8 cellular contexts compared by ENCODE assay signal in the genomic region with DNA sequence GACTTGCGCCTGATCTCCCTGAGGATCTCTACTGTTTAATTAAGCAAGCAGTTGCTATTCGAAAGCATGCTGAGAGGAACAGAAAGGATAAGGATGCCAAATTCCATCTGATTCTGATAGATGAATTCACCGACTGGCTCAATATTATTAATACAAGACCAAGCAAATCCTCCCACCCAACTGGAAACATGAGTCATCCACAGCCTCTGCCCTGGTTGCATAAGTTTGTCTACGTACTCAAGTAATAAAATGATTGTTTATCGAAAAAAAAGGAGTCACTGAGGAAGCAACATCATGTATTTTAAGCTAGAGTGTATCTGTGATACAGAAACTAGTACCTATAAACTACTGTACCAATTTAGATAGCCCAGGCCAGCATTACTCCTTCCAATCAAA. TPM values are rescaled to one million over a fixed set of nuclear protein-coding genes. Genes with fewer than 3 reads are reported as not detected.
DNase-seq lines count a peak whose midpoint lies in the region; ATAC-seq, FAIRE-seq and TF ChIP-seq lines count a peak whose summit lies in the region.

No MANE protein-coding gene starts in this region.

- DNase-seq in A172 (ENCODE audit: low spot score): peak; percentile 46
- peak; percentile 56 for DNase-seq in HFF-Myc (ENCODE audit: extremely low read depth, low read depth)
- peak in 3 of 4 experiments; percentile 15 to 32 (median 22) for DNase-seq in K562 (ENCODE audit: extremely low read depth in 1 of 4, low spot score in 3 of 4)
- DNase-seq in left colon: no peak
- no peak for DNase-seq in WERI-Rb-1
- DNase-seq in ascending aorta (ENCODE audit: low spot score in 2 of 2): no peak
- DNase-seq in islet precursor cell: no peak

- no peak overlapping the region for H3K9ac ChIP-seq in K562 (ENCODE audit: insufficient read depth in 1 of 2, low read depth in 2 of 2, low read length in 2 of 2)

- H3K9me1 ChIP-seq in K562 (ENCODE audit: control insufficient read depth, insufficient read depth, low read length): no peaks in the 10 kb centered on the region

- H3K27ac ChIP-seq in K562 (ENCODE audit: extremely low read depth, low read depth, low read length): 0 out of 3 replicates have a peak overlapping the region, but pooled peaks have one; percentile 16
- no peak overlapping the region for H3K27ac ChIP-seq in WERI-Rb-1
- H3K27ac ChIP-seq in ascending aorta: no peak overlapping the region

- TF ChIP-seq POLR2A in K562 (conservative IDR thresholded peaks at IDR 0.05): no peak

- no peak for TF ChIP-seq RAD21 in K562 (CRISPR knock-in tag; conservative IDR thresholded peaks at IDR 0.05 in 1 of 2, IDR thresholded peaks at IDR 0.05 in 1 of 2)

- ATAC-seq in K562 (no peak), left colon (peak; percentile 66), GM19463 (IDR thresholded peaks at IDR 0.05; ENCODE audit: unreplicated experiment) (no peak)

- BruUV-seq in K562 (replicated peaks; lab: Mats Ljungman, UMichigan): no TSS peak

- intact Hi-C loops in K562 (cut with micrococcal nuclease): no loop called here
- intact Hi-C loops in left colon (cut with DNase I, micrococcal nuclease): no loop called here
- intact Hi-C loops in ascending aorta (cut with DNase I): no loop called here

- no peak for TF ChIP-seq CTCF in HFF-Myc (IDR thresholded peaks at IDR 0.05; ENCODE audit: low read depth, low read length, missing control alignments)
- no peak for TF ChIP-seq CTCF in K562 (IDR thresholded peaks at IDR 0.05 in 2 of 3, conservative IDR thresholded peaks at IDR 0.05 in 1 of 3; ENCODE audit: insufficient read depth in 2 of 3, low read depth in 1 of 3, low read length in 3 of 3)
- TF ChIP-seq CTCF in WERI-Rb-1 (IDR thresholded peaks at IDR 0.05; ENCODE audit: low read depth, low read length): no peak
- TF ChIP-seq CTCF in ascending aorta (IDR thresholded peaks at IDR 0.05): no peak

- no peak overlapping the region for H2AFZ ChIP-seq in K562 (ENCODE audit: low read depth, low read length)

- no peaks in the 10 kb centered on the region for H3K27me3 ChIP-seq in K562 (ENCODE audit: control insufficient read depth in 2 of 2, insufficient read depth in 2 of 2, low read length in 2 of 2)
- H3K27me3 ChIP-seq in WERI-Rb-1 (ENCODE audit: insufficient read depth, low read depth, severe bottlenecking): no peaks in the 10 kb centered on the region
- no peaks in the 10 kb centered on the region for H3K27me3 ChIP-seq in ascending aorta

- no peak for TF ChIP-seq EP300 in K562 (IDR thresholded peaks at IDR 0.05; ENCODE audit: low read length)

- peak; percentile 67 for FAIRE-seq in K562 (lab: Jason Lieb, UNC)

- H3K9me3 ChIP-seq in K562 (replicated peaks; ENCODE audit: control insufficient read depth, insufficient read depth, low read depth, low read length) (no peaks in the 10 kb centered on the region), WERI-Rb-1 (ENCODE audit: severe bottlenecking) (peaks cover 3% of the 10 kb centered on the region), ascending aorta (no peaks in the 10 kb centered on the region)

- H4K20me1 ChIP-seq in K562 (replicated peaks; ENCODE audit: control insufficient read depth, insufficient read depth, low read length): no peaks in the 10 kb centered on the region

- H3K4me1 ChIP-seq in K562 (replicated peaks in 1 of 2; ENCODE audit: control insufficient read depth in 2 of 2, insufficient read depth in 2 of 2, low read length in 2 of 2) (peaks cover 5 to 19% of the 10 kb centered on the region in 2 experiments; a peak in 3 of 5 replicates), ascending aorta (peaks cover 0 to 10% of the 10 kb centered on the region in 2 donors)

- peaks cover 79% of the 10 kb centered on the region for H3K79me2 ChIP-seq in K562 (ENCODE audit: control insufficient read depth, insufficient read depth, low read length)

- no peak overlapping the region for H3K4me2 ChIP-seq in K562 (ENCODE audit: insufficient read depth, low read length)

- no peaks in the 10 kb centered on the region; the same call in 2 of the 3 replicates for H3K36me3 ChIP-seq in K562 (ENCODE audit: control insufficient read depth, insufficient read depth, low read length)
- H3K36me3 ChIP-seq in WERI-Rb-1: no peaks in the 10 kb centered on the region
- no peaks in the 10 kb centered on the region for H3K36me3 ChIP-seq in ascending aorta

- 31% methylated on average over 5 of the region's 5 CpGs for WGBS in K562 (ENCODE audit: insufficient coverage, low coverage, missing lambda C conversion rate)

- POLR2A ChIA-PET in K562 (lab: Yijun Ruan, JAX): interaction anchor here (0.9 to 1.2 kb wide), 3 partner anchors 9 to 24 kb away, joined by 3 to 4 read pairs (median 4); no protein-coding TSS in a partner anchor

- H3K4me3 ChIP-seq in HFF-Myc (replicated peaks; ENCODE audit: low read depth, low read length) (no peak overlapping the region), K562 (no peak overlapping the region), WERI-Rb-1 (ENCODE audit: low read depth, low read length) (no peak overlapping the region), ascending aorta (no peak overlapping the region)

- in situ Hi-C loops in K562 (cut with MboI): no loop called here

- CTCF ChIA-PET in K562 (lab: Yijun Ruan, JAX; ENCODE audit: low intra/inter-chr PET ratio): no interaction called here

TF ChIP-seq in K562, 482 proteins besides CTCF, POLR2A, EP300 and RAD21 (continues in another document):
- no peak for TF ChIP-seq NR1H2 (CRISPR knock-in tag; IDR thresholded peaks at IDR 0.05)
- TF ChIP-seq, protein P1, sequence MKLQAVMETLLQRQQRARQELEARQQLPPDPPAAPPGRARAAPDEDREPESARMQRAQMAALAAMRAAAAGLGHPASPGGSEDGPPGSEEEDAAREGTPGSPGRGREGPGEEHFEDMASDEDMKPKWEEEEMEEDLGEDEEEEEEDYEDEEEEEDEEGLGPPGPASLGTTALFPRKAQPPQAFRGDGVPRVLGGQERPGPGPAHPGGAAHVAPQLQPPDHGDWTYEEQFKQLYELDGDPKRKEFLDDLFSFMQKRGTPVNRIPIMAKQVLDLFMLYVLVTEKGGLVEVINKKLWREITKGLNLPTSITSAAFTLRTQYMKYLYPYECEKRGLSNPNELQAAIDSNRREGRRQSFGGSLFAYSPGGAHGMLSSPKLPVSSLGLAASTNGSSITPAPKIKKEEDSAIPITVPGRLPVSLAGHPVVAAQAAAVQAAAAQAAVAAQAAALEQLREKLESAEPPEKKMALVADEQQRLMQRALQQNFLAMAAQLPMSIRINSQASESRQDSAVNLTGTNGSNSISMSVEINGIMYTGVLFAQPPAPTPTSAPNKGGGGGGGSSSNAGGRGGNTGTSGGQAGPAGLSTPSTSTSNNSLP (IDR thresholded peaks at IDR 0.05; ENCODE audit: borderline replicate concordance, low read depth, low read length): peak; percentile 25; the same call in 1 of the 2 replicates
- TF ChIP-seq PHF8 (IDR thresholded peaks at IDR 0.05; ENCODE audit: borderline replicate concordance, low read length): no peak
- TF ChIP-seq ZNF75A (CRISPR knock-in tag; IDR thresholded peaks at IDR 0.05): no peak
- no peak for TF ChIP-seq CREB1 (IDR thresholded peaks at IDR 0.05)
- no peak for TF ChIP-seq CREB1 (CRISPR knock-in tag; IDR thresholded peaks at IDR 0.05)
- no peak for TF ChIP-seq CBFA2T3 (IDR thresholded peaks at IDR 0.05)

RNA-seq across cellular contexts. Expression of a gene that starts 26.0 kb away (rescaled TPM):
- 13.7 and 17.2 TPM in 2 replicates for total RNA-seq in A172 (2014; rRNA removed; shearing (Covaris generic))
- total RNA-seq in K562 (2011; cell fraction: chromatin; rRNA removed; ENCODE audit: low replicate concordance): 28.1 and 119 TPM in 2 replicates
- 12.7 and 18.3 TPM in 2 replicates for total RNA-seq in K562 (2011; cell fraction: nucleolus; rRNA removed)
- total RNA-seq in K562 (2011; cell fraction: nucleoplasm; rRNA removed): 37.1 and 61.3 TPM in 2 replicates
- total RNA-seq in K562 (2014; rRNA removed): 10.8 and 11.4 TPM in 2 replicates
- 21.6 and 22.4 TPM in 2 replicates for total RNA-seq in K562 (2014; rRNA removed; fragmentation: Illumina TruSeq; extraction: Trizol)
- total RNA-seq in K562 (2015; rRNA removed; fragmentation: Illumina TruSeq; extraction: Trizol): 20.6 and 21.6 TPM in 2 replicates
- total RNA-seq in K562 (2021): 18.5 and 18.8 TPM in 2 replicates
- polyA plus RNA-seq in K562 (2011; rRNA removed): 11.0 and 11.7 TPM in 2 replicates
- polyA plus RNA-seq in K562 (2011; cell fraction: cytosol; rRNA removed): 1.6 and 4.6 TPM in 2 replicates
- 18.8 and 26.5 TPM in 2 replicates for polyA plus RNA-seq in K562 (2011; cell fraction: nucleus; rRNA removed)
- 5.6 TPM in 2 replicates for polyA plus RNA-seq in K562 (2012)
- polyA plus RNA-seq in K562 (2014; fragmentation: Illumina TruSeq; extraction: Trizol): 8.9 and 10.9 TPM in 2 replicates
- polyA plus RNA-seq in K562 (2014; fragmentation: Nextera tagmentation; extraction: Ambion mirVana): 1 to 10 TPM; 3.2 to 4.0 TPM
- 6.4 and 7.7 TPM in 2 replicates for polyA plus RNA-seq in K562 (2014; rRNA removed)
- 30.0 and 41.1 TPM in 2 replicates for polyA minus RNA-seq in K562 (2011; rRNA and poly(A)+ RNA removed)
- polyA minus RNA-seq in K562 (2011; cell fraction: cytosol; rRNA and poly(A)+ RNA removed): 8.7 TPM in 2 replicates
- polyA minus RNA-seq in K562 (2011; cell fraction: nucleus; rRNA and poly(A)+ RNA removed): 37.0 and 67.3 TPM in 2 replicates
- total RNA-seq in left colon: 10 to 100 TPM; 23.3 to 33.0 TPM
- total RNA-seq in ascending aorta: 8.4 TPM

RNA-seq across cellular contexts. Expression of a gene that starts 39.3 kb away (rescaled TPM):
- total RNA-seq in A172 (2014; rRNA removed; shearing (Covaris generic)): 35.9 and 36.5 TPM in 2 replicates
- 11.5 and 22.5 TPM in 2 replicates for total RNA-seq in K562 (2011; cell fraction: chromatin; rRNA removed; ENCODE audit: low replicate concordance)
- total RNA-seq in K562 (2011; cell fraction: nucleolus; rRNA removed): 9.7 and 10.1 TPM in 2 replicates
- 10.9 and 13.0 TPM in 2 replicates for total RNA-seq in K562 (2011; cell fraction: nucleoplasm; rRNA removed)
- total RNA-seq in K562 (2014; rRNA removed): 12.9 and 14.6 TPM in 2 replicates
- 25.6 and 29.4 TPM in 2 replicates for total RNA-seq in K562 (2014; rRNA removed; fragmentation: Illumina TruSeq; extraction: Trizol)
- 18.1 and 20.1 TPM in 2 replicates for total RNA-seq in K562 (2015; rRNA removed; fragmentation: Illumina TruSeq; extraction: Trizol)
- 16.0 and 16.8 TPM in 2 replicates for total RNA-seq in K562 (2021)
- 11.1 and 16.6 TPM in 2 replicates for polyA plus RNA-seq in K562 (2011; rRNA removed)
- 2.8 and 5.3 TPM in 2 replicates for polyA plus RNA-seq in K562 (2011; cell fraction: cytosol; rRNA removed)
- polyA plus RNA-seq in K562 (2011; cell fraction: nucleus; rRNA removed): 1.9 and 2.3 TPM in 2 replicates
- 11.0 and 15.5 TPM in 2 replicates for polyA plus RNA-seq in K562 (2012)
- polyA plus RNA-seq in K562 (2014; fragmentation: Illumina TruSeq; extraction: Trizol): 18.2 and 20.2 TPM in 2 replicates
- polyA plus RNA-seq in K562 (2014; fragmentation: Nextera tagmentation; extraction: Ambion mirVana): 1 to 10 TPM; 3.4 to 4.1 TPM
- 13.8 and 16.2 TPM in 2 replicates for polyA plus RNA-seq in K562 (2014; rRNA removed)
- polyA minus RNA-seq in K562 (2011; rRNA and poly(A)+ RNA removed): 8.1 and 11.4 TPM in 2 replicates
- 6.1 and 8.8 TPM in 2 replicates for polyA minus RNA-seq in K562 (2011; cell fraction: cytosol; rRNA and poly(A)+ RNA removed)
- polyA minus RNA-seq in K562 (2011; cell fraction: nucleus; rRNA and poly(A)+ RNA removed): 3.1 and 4.8 TPM in 2 replicates
- total RNA-seq in left colon: 10 to 100 TPM; 15.6 to 15.8 TPM
- 3.0 TPM for total RNA-seq in ascending aorta

Comparison
In these comparisons a context has a peak if more than half of its experiments do, and no peak if none do; other contexts are left out.
1. DNase-seq: peak in A172 (single experiment), HFF-Myc (single experiment) and K562 (3 of 4); none in left colon (0 of 2), WERI-Rb-1 (single experiment), ascending aorta (0 of 2) and islet precursor cell (single experiment).